In genomic region chr10:101050206-101051069, GRCh38 we compare ENCODE assay signal across 1 cellular context.
TF ChIP-seq lines count a peak whose summit lies in the region.

No MANE protein-coding gene starts in this region.

TF ChIP-seq in GM23338, 12 proteins besides CTCF, POLR2A, EP300 and RAD21:
- TF ChIP-seq, protein P1, sequence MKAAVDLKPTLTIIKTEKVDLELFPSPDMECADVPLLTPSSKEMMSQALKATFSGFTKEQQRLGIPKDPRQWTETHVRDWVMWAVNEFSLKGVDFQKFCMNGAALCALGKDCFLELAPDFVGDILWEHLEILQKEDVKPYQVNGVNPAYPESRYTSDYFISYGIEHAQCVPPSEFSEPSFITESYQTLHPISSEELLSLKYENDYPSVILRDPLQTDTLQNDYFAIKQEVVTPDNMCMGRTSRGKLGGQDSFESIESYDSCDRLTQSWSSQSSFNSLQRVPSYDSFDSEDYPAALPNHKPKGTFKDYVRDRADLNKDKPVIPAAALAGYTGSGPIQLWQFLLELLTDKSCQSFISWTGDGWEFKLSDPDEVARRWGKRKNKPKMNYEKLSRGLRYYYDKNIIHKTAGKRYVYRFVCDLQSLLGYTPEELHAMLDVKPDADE (IDR thresholded peaks at IDR 0.05): no peak; the same call in 1 of the 2 replicates
- TF ChIP-seq NANOG (IDR thresholded peaks at IDR 0.05; ENCODE audit: borderline replicate concordance): 0 out of 2 replicates have a peak, but pooled peaks have one; percentile 26
